Comparison of ENCODE assay signal across 8 cellular contexts in the genomic region with DNA sequence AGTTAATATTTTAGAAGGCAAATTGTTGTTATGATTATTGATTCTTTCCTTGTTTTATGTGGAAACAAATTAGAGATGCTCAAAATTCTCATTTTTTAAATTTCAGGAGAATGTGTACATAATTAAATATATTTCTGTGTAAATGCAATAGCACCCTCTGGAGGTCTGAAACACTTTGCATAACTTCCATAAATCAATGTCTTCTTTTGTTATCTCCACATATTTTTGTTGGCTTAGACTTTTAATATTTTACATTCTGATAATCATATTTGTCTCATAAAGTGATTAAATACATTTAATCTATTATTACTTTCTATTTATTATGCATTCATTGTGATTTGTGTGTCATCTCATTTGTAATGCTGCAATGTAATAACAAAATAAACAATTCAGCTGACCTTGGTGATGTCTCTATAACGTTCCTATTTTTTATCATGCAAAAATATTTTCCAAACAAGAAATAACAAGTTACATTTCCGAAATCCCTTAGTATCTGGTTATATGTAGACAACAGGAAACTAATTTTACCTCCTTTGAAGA.
DNase-seq lines count a peak whose midpoint lies in the region; ATAC-seq, FAIRE-seq and TF ChIP-seq lines count a peak whose summit lies in the region.

No MANE protein-coding gene starts in this region.

- POLR2A ChIA-PET in HEK293T (lab: Yijun Ruan, JAX) = no interaction called here
- POLR2A ChIA-PET in activated CD4-positive, alpha-beta T cell treated with anti-CD3 and anti-CD28 coated beads, Interleukin-2, amount 10 ng/mL, durations not matched to agents 7 days and 5 days (lab: Charles Lee) = no interaction called here

- CTCF ChIA-PET in HEK293T (lab: Yijun Ruan, JAX) = no interaction called here
- CTCF ChIA-PET in activated CD4-positive, alpha-beta T cell treated with anti-CD3 and anti-CD28 coated beads, Interleukin-2, amount 10 ng/mL, durations not matched to agents 7 days and 5 days (lab: Charles Lee) = no interaction called here

- peak; percentile 6 for DNase-seq in AG08395 (ENCODE audit: low spot score)
- DNase-seq in HEK293T (ENCODE audit: extremely low spot score) = peak; percentile 5
- no peak for DNase-seq in activated CD4-positive, alpha-beta T cell treated with anti-CD3 and anti-CD28 coated beads, Interleukin-2, amount 10 ng/mL, durations not matched to agents 7 days and 5 days

- no peaks in the 10 kb centered on the region for H3K4me1 Mint-ChIP-seq in activated CD4-positive, alpha-beta T cell treated with anti-CD3 and anti-CD28 coated beads, Interleukin-2, amount 10 ng/mL, durations not matched to agents 7 days and 5 days

- H3K27ac Mint-ChIP-seq in activated CD4-positive, alpha-beta T cell treated with anti-CD3 and anti-CD28 coated beads, Interleukin-2, amount 10 ng/mL, durations not matched to agents 7 days and 5 days = no peak overlapping the region

- H3K9me3 Mint-ChIP-seq in activated CD4-positive, alpha-beta T cell treated with anti-CD3 and anti-CD28 coated beads, Interleukin-2, amount 10 ng/mL, durations not matched to agents 7 days and 5 days = no peaks in the 10 kb centered on the region

- no peaks in the 10 kb centered on the region for H3K36me3 Mint-ChIP-seq in activated CD4-positive, alpha-beta T cell treated with anti-CD3 and anti-CD28 coated beads, Interleukin-2, amount 10 ng/mL, durations not matched to agents 7 days and 5 days (ENCODE audit: low read depth)

- peaks cover 5% of the 10 kb centered on the region for H3K27me3 Mint-ChIP-seq in activated CD4-positive, alpha-beta T cell treated with anti-CD3 and anti-CD28 coated beads, Interleukin-2, amount 10 ng/mL, durations not matched to agents 7 days and 5 days

- H3K4me3 Mint-ChIP-seq in activated CD4-positive, alpha-beta T cell treated with anti-CD3 and anti-CD28 coated beads, Interleukin-2, amount 10 ng/mL, durations not matched to agents 7 days and 5 days = no peak overlapping the region

- peak; percentile 48; the same call in 2 of the 3 replicates for ATAC-seq in SK-N-SH treated with all-trans-retinoic acid at 6 μM for 48 hours
- ATAC-seq in GM19455 (IDR thresholded peaks at IDR 0.05; ENCODE audit: unreplicated experiment) = no peak
- ATAC-seq in GM18867 (IDR thresholded peaks at IDR 0.05; ENCODE audit: unreplicated experiment) = no peak
- ATAC-seq in GM19351 (IDR thresholded peaks at IDR 0.05; ENCODE audit: unreplicated experiment) = no peak

- FAIRE-seq in islet of Langerhans (lab: Jason Lieb, UNC) = peak; percentile 90

TF ChIP-seq in HEK293T, 16 proteins besides CTCF, POLR2A, EP300 and RAD21:
- TF ChIP-seq TARDBP (IDR thresholded peaks at IDR 0.05) = no peak
- TF ChIP-seq FOXM1 (IDR thresholded peaks at IDR 0.05; ENCODE audit: borderline replicate concordance) = no peak
- TF ChIP-seq HDGF (IDR thresholded peaks at IDR 0.05; ENCODE audit: borderline replicate concordance) = no peak
- no peak for TF ChIP-seq ARNT (IDR thresholded peaks at IDR 0.05)
- TF ChIP-seq, protein P1, sequence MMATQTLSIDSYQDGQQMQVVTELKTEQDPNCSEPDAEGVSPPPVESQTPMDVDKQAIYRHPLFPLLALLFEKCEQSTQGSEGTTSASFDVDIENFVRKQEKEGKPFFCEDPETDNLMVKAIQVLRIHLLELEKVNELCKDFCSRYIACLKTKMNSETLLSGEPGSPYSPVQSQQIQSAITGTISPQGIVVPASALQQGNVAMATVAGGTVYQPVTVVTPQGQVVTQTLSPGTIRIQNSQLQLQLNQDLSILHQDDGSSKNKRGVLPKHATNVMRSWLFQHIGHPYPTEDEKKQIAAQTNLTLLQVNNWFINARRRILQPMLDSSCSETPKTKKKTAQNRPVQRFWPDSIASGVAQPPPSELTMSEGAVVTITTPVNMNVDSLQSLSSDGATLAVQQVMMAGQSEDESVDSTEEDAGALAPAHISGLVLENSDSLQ (IDR thresholded peaks at IDR 0.05) = peak; percentile 78

TF ChIP-seq in SK-N-SH treated with all-trans-retinoic acid at 6 μM for 48 hours, 23 proteins besides CTCF, POLR2A, EP300 and RAD21:
- TF ChIP-seq, protein P2, sequence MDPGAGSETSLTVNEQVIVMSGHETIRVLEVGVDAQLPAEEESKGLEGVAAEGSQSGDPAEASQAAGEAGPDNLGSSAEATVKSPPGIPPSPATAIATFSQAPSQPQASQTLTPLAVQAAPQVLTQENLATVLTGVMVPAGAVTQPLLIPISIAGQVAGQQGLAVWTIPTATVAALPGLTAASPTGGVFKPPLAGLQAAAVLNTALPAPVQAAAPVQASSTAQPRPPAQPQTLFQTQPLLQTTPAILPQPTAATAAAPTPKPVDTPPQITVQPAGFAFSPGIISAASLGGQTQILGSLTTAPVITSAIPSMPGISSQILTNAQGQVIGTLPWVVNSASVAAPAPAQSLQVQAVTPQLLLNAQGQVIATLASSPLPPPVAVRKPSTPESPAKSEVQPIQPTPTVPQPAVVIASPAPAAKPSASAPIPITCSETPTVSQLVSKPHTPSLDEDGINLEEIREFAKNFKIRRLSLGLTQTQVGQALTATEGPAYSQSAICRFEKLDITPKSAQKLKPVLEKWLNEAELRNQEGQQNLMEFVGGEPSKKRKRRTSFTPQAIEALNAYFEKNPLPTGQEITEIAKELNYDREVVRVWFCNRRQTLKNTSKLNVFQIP (CRISPR knock-in tag; IDR thresholded peaks at IDR 0.05; ENCODE audit: borderline replicate concordance, low read depth) = no peak
- no peak for TF ChIP-seq SNAI2 (CRISPR knock-in tag; IDR thresholded peaks at IDR 0.05)
- TF ChIP-seq, protein P3, sequence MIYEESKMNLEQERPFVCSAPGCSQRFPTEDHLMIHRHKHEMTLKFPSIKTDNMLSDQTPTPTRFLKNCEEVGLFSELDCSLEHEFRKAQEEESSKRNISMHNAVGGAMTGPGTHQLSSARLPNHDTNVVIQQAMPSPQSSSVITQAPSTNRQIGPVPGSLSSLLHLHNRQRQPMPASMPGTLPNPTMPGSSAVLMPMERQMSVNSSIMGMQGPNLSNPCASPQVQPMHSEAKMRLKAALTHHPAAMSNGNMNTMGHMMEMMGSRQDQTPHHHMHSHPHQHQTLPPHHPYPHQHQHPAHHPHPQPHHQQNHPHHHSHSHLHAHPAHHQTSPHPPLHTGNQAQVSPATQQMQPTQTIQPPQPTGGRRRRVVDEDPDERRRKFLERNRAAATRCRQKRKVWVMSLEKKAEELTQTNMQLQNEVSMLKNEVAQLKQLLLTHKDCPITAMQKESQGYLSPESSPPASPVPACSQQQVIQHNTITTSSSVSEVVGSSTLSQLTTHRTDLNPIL (CRISPR knock-in tag; IDR thresholded peaks at IDR 0.05; ENCODE audit: low read depth) = no peak
- TF ChIP-seq GLIS3 (CRISPR knock-in tag; IDR thresholded peaks at IDR 0.05) = no peak
- no peak for TF ChIP-seq RARB (CRISPR knock-in tag; IDR thresholded peaks at IDR 0.05)
- TF ChIP-seq CSDC2 (CRISPR knock-in tag; IDR thresholded peaks at IDR 0.05) = no peak
- no peak for TF ChIP-seq ESRRG (CRISPR knock-in tag; IDR thresholded peaks at IDR 0.05)
- no peak for TF ChIP-seq ZNF70 (CRISPR knock-in tag; IDR thresholded peaks at IDR 0.05)
- TF ChIP-seq TOX (CRISPR knock-in tag; IDR thresholded peaks at IDR 0.05; ENCODE audit: borderline replicate concordance) = no peak
- TF ChIP-seq BACH2 (CRISPR knock-in tag; IDR thresholded peaks at IDR 0.05; ENCODE audit: borderline replicate concordance) = no peak
- TF ChIP-seq ZFP3 (CRISPR knock-in tag; IDR thresholded peaks at IDR 0.05) = no peak
- TF ChIP-seq ARNTL (CRISPR knock-in tag; IDR thresholded peaks at IDR 0.05; ENCODE audit: borderline replicate concordance, low read depth) = no peak
- no peak for TF ChIP-seq ISL1 (CRISPR knock-in tag; IDR thresholded peaks at IDR 0.05)
- TF ChIP-seq, protein P4, sequence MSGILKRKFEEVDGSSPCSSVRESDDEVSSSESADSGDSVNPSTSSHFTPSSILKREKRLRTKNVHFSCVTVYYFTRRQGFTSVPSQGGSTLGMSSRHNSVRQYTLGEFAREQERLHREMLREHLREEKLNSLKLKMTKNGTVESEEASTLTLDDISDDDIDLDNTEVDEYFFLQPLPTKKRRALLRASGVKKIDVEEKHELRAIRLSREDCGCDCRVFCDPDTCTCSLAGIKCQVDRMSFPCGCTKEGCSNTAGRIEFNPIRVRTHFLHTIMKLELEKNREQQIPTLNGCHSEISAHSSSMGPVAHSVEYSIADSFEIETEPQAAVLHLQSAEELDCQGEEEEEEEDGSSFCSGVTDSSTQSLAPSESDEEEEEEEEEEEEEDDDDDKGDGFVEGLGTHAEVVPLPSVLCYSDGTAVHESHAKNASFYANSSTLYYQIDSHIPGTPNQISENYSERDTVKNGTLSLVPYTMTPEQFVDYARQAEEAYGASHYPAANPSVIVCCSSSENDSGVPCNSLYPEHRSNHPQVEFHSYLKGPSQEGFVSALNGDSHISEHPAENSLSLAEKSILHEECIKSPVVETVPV (CRISPR knock-in tag; IDR thresholded peaks at IDR 0.05) = no peak
- TF ChIP-seq, protein P5, sequence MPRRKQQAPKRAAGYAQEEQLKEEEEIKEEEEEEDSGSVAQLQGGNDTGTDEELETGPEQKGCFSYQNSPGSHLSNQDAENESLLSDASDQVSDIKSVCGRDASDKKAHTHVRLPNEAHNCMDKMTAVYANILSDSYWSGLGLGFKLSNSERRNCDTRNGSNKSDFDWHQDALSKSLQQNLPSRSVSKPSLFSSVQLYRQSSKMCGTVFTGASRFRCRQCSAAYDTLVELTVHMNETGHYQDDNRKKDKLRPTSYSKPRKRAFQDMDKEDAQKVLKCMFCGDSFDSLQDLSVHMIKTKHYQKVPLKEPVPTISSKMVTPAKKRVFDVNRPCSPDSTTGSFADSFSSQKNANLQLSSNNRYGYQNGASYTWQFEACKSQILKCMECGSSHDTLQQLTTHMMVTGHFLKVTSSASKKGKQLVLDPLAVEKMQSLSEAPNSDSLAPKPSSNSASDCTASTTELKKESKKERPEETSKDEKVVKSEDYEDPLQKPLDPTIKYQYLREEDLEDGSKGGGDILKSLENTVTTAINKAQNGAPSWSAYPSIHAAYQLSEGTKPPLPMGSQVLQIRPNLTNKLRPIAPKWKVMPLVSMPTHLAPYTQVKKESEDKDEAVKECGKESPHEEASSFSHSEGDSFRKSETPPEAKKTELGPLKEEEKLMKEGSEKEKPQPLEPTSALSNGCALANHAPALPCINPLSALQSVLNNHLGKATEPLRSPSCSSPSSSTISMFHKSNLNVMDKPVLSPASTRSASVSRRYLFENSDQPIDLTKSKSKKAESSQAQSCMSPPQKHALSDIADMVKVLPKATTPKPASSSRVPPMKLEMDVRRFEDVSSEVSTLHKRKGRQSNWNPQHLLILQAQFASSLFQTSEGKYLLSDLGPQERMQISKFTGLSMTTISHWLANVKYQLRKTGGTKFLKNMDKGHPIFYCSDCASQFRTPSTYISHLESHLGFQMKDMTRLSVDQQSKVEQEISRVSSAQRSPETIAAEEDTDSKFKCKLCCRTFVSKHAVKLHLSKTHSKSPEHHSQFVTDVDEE (CRISPR knock-in tag; IDR thresholded peaks at IDR 0.05) = no peak
- no peak for TF ChIP-seq ZFP30 (CRISPR knock-in tag; IDR thresholded peaks at IDR 0.05)
- TF ChIP-seq ZC3H10 (CRISPR knock-in tag; IDR thresholded peaks at IDR 0.05) = no peak
- TF ChIP-seq ZNF565 (CRISPR knock-in tag; conservative IDR thresholded peaks at IDR 0.05; ENCODE audit: low read depth) = no peak
TF ChIP-seq in SK-N-SH treated with all-trans-retinoic acid at 6 μM for 48 hours: peak in this region for 0.
